1 cellular context compared by ENCODE assay signal in genomic region chr16:56931769-56932587, GRCh38.
TF ChIP-seq lines count a peak whose summit lies in the region.

A gene with protein sequence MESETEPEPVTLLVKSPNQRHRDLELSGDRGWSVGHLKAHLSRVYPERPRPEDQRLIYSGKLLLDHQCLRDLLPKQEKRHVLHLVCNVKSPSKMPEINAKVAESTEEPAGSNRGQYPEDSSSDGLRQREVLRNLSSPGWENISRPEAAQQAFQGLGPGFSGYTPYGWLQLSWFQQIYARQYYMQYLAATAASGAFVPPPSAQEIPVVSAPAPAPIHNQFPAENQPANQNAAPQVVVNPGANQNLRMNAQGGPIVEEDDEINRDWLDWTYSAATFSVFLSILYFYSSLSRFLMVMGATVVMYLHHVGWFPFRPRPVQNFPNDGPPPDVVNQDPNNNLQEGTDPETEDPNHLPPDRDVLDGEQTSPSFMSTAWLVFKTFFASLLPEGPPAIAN (plus strand): TSS chr16:56932142. CDS start chr16:56932245, 103 bp downstream.

TF ChIP-seq in HepG2, 621 proteins besides CTCF, POLR2A, EP300 and RAD21 (continued from another document and continues in another):
- TF ChIP-seq, protein P1, sequence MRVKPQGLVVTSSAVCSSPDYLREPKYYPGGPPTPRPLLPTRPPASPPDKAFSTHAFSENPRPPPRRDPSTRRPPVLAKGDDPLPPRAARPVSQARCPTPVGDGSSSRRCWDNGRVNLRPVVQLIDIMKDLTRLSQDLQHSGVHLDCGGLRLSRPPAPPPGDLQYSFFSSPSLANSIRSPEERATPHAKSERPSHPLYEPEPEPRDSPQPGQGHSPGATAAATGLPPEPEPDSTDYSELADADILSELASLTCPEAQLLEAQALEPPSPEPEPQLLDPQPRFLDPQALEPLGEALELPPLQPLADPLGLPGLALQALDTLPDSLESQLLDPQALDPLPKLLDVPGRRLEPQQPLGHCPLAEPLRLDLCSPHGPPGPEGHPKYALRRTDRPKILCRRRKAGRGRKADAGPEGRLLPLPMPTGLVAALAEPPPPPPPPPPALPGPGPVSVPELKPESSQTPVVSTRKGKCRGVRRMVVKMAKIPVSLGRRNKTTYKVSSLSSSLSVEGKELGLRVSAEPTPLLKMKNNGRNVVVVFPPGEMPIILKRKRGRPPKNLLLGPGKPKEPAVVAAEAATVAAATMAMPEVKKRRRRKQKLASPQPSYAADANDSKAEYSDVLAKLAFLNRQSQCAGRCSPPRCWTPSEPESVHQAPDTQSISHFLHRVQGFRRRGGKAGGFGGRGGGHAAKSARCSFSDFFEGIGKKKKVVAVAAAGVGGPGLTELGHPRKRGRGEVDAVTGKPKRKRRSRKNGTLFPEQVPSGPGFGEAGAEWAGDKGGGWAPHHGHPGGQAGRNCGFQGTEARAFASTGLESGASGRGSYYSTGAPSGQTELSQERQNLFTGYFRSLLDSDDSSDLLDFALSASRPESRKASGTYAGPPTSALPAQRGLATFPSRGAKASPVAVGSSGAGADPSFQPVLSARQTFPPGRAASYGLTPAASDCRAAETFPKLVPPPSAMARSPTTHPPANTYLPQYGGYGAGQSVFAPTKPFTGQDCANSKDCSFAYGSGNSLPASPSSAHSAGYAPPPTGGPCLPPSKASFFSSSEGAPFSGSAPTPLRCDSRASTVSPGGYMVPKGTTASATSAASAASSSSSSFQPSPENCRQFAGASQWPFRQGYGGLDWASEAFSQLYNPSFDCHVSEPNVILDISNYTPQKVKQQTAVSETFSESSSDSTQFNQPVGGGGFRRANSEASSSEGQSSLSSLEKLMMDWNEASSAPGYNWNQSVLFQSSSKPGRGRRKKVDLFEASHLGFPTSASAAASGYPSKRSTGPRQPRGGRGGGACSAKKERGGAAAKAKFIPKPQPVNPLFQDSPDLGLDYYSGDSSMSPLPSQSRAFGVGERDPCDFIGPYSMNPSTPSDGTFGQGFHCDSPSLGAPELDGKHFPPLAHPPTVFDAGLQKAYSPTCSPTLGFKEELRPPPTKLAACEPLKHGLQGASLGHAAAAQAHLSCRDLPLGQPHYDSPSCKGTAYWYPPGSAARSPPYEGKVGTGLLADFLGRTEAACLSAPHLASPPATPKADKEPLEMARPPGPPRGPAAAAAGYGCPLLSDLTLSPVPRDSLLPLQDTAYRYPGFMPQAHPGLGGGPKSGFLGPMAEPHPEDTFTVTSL (CRISPR knock-in tag; IDR thresholded peaks at IDR 0.05; ENCODE audit: borderline replicate concordance), result peak; percentile 67
- TF ChIP-seq, protein P2, sequence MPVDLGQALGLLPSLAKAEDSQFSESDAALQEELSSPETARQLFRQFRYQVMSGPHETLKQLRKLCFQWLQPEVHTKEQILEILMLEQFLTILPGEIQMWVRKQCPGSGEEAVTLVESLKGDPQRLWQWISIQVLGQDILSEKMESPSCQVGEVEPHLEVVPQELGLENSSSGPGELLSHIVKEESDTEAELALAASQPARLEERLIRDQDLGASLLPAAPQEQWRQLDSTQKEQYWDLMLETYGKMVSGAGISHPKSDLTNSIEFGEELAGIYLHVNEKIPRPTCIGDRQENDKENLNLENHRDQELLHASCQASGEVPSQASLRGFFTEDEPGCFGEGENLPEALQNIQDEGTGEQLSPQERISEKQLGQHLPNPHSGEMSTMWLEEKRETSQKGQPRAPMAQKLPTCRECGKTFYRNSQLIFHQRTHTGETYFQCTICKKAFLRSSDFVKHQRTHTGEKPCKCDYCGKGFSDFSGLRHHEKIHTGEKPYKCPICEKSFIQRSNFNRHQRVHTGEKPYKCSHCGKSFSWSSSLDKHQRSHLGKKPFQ (CRISPR knock-in tag; IDR thresholded peaks at IDR 0.05; ENCODE audit: insufficient replicate concordance), result peak; percentile 95
- TF ChIP-seq ZNF816 (CRISPR knock-in tag; IDR thresholded peaks at IDR 0.05; ENCODE audit: borderline replicate concordance), result peak; percentile 97; the same call in 1 of the 2 replicates
- peak; percentile 8; the same call in 1 of the 2 replicates for TF ChIP-seq ZNF281 (CRISPR knock-in tag; IDR thresholded peaks at IDR 0.05; ENCODE audit: borderline replicate concordance)
- TF ChIP-seq POLR2G (IDR thresholded peaks at IDR 0.05; ENCODE audit: low read depth, low read length), result peak; percentile 100
- TF ChIP-seq ZNF3 (CRISPR knock-in tag; IDR thresholded peaks at IDR 0.05), result peak; percentile 69; the same call in 1 of the 2 replicates
- TF ChIP-seq, protein P3, sequence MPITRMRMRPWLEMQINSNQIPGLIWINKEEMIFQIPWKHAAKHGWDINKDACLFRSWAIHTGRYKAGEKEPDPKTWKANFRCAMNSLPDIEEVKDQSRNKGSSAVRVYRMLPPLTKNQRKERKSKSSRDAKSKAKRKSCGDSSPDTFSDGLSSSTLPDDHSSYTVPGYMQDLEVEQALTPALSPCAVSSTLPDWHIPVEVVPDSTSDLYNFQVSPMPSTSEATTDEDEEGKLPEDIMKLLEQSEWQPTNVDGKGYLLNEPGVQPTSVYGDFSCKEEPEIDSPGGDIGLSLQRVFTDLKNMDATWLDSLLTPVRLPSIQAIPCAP (CRISPR knock-in tag; IDR thresholded peaks at IDR 0.05; ENCODE audit: low read depth), result 0 out of 2 replicates have a peak, but pooled peaks have one; percentile 7
- peak; percentile 88 for TF ChIP-seq PHF8 (CRISPR knock-in tag; IDR thresholded peaks at IDR 0.05)
- no peak for TF ChIP-seq ZFP37 (CRISPR knock-in tag; IDR thresholded peaks at IDR 0.05; ENCODE audit: borderline replicate concordance)
- TF ChIP-seq MAZ (IDR thresholded peaks at IDR 0.05; ENCODE audit: borderline replicate concordance, low read depth, low read length), result peak; percentile 84; the same call in 1 of the 2 replicates
- TF ChIP-seq MAZ (CRISPR knock-in tag; IDR thresholded peaks at IDR 0.05; ENCODE audit: low read depth), result peak; percentile 91
- peak; percentile 57; the same call in 1 of the 2 replicates for TF ChIP-seq SMAD1 (CRISPR knock-in tag; IDR thresholded peaks at IDR 0.05; ENCODE audit: borderline replicate concordance, low read depth)
- TF ChIP-seq NBN (conservative IDR thresholded peaks at IDR 0.05), result no peak
- peak; percentile 90 for TF ChIP-seq TMF1 (CRISPR knock-in tag; IDR thresholded peaks at IDR 0.05; ENCODE audit: low read depth)
- TF ChIP-seq ZNF496 (CRISPR knock-in tag; IDR thresholded peaks at IDR 0.05; ENCODE audit: insufficient replicate concordance), result no peak
- TF ChIP-seq, protein P4, sequence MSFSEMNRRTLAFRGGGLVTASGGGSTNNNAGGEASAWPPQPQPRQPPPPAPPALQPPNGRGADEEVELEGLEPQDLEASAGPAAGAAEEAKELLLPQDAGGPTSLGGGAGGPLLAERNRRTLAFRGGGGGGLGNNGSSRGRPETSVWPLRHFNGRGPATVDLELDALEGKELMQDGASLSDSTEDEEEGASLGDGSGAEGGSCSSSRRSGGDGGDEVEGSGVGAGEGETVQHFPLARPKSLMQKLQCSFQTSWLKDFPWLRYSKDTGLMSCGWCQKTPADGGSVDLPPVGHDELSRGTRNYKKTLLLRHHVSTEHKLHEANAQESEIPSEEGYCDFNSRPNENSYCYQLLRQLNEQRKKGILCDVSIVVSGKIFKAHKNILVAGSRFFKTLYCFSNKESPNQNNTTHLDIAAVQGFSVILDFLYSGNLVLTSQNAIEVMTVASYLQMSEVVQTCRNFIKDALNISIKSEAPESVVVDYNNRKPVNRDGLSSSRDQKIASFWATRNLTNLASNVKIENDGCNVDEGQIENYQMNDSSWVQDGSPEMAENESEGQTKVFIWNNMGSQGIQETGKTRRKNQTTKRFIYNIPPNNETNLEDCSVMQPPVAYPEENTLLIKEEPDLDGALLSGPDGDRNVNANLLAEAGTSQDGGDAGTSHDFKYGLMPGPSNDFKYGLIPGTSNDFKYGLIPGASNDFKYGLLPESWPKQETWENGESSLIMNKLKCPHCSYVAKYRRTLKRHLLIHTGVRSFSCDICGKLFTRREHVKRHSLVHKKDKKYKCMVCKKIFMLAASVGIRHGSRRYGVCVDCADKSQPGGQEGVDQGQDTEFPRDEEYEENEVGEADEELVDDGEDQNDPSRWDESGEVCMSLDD (CRISPR knock-in tag; IDR thresholded peaks at IDR 0.05; ENCODE audit: borderline replicate concordance), result peak; percentile 75; the same call in 1 of the 2 replicates
- peak; percentile 71 for TF ChIP-seq RAD51 (IDR thresholded peaks at IDR 0.05; ENCODE audit: borderline replicate concordance)
- peak; percentile 65 for TF ChIP-seq ETV6 (CRISPR knock-in tag; conservative IDR thresholded peaks at IDR 0.05)
- no peak; the same call in 1 of the 2 replicates for TF ChIP-seq ZNF354B (CRISPR knock-in tag; IDR thresholded peaks at IDR 0.05)
- TF ChIP-seq ZNF577 (CRISPR knock-in tag; IDR thresholded peaks at IDR 0.05; ENCODE audit: borderline replicate concordance, low read depth), result no peak
- peak; percentile 5; the same call in 1 of the 2 replicates for TF ChIP-seq U2AF2 (IDR thresholded peaks at IDR 0.05; ENCODE audit: low read depth, low read length)
- TF ChIP-seq ZNF614 (CRISPR knock-in tag; IDR thresholded peaks at IDR 0.05; ENCODE audit: borderline replicate concordance), result peak; percentile 87; the same call in 1 of the 2 replicates
- peak; percentile 85 for TF ChIP-seq ZNF724P (CRISPR knock-in tag; IDR thresholded peaks at IDR 0.05; ENCODE audit: borderline replicate concordance)
- TF ChIP-seq MTF2 (CRISPR knock-in tag; IDR thresholded peaks at IDR 0.05; ENCODE audit: borderline replicate concordance), result 0 out of 2 replicates have a peak, but pooled peaks have one; percentile 58
- TF ChIP-seq, protein P5, sequence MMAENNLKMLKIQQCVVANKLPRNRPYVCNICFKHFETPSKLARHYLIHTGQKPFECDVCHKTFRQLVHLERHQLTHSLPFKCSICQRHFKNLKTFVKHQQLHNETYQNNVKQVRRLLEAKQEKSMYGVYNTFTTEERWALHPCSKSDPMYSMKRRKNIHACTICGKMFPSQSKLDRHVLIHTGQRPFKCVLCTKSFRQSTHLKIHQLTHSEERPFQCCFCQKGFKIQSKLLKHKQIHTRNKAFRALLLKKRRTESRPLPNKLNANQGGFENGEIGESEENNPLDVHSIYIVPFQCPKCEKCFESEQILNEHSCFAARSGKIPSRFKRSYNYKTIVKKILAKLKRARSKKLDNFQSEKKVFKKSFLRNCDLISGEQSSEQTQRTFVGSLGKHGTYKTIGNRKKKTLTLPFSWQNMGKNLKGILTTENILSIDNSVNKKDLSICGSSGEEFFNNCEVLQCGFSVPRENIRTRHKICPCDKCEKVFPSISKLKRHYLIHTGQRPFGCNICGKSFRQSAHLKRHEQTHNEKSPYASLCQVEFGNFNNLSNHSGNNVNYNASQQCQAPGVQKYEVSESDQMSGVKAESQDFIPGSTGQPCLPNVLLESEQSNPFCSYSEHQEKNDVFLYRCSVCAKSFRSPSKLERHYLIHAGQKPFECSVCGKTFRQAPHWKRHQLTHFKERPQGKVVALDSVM (CRISPR knock-in tag; IDR thresholded peaks at IDR 0.05), result no peak
- peak; percentile 81; the same call in 1 of the 2 replicates for TF ChIP-seq ZNF746 (CRISPR knock-in tag; IDR thresholded peaks at IDR 0.05)
- 0 out of 2 replicates have a peak, but pooled peaks have one; percentile 18 for TF ChIP-seq MLLT10 (CRISPR knock-in tag; IDR thresholded peaks at IDR 0.05)
- TF ChIP-seq, protein P6, sequence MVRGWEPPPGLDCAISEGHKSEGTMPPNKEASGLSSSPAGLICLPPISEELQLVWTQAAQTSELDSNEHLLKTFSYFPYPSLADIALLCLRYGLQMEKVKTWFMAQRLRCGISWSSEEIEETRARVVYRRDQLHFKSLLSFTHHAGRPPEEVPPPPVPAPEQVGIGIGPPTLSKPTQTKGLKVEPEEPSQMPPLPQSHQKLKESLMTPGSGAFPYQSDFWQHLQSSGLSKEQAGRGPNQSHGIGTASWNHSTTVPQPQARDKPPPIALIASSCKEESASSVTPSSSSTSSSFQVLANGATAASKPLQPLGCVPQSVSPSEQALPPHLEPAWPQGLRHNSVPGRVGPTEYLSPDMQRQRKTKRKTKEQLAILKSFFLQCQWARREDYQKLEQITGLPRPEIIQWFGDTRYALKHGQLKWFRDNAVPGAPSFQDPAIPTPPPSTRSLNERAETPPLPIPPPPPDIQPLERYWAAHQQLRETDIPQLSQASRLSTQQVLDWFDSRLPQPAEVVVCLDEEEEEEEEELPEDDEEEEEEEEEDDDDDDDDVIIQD (CRISPR knock-in tag; IDR thresholded peaks at IDR 0.05; ENCODE audit: low read depth), result peak; percentile 85; the same call in 1 of the 2 replicates
- peak; percentile 60 for TF ChIP-seq ETV5 (CRISPR knock-in tag; IDR thresholded peaks at IDR 0.05; ENCODE audit: borderline replicate concordance)
- no peak for TF ChIP-seq PTBP1 (IDR thresholded peaks at IDR 0.05; ENCODE audit: low read depth, low read length, poor library complexity, severe bottlenecking)
- TF ChIP-seq ZNF790 (CRISPR knock-in tag; IDR thresholded peaks at IDR 0.05; ENCODE audit: borderline replicate concordance), result peak; percentile 66; the same call in 1 of the 2 replicates
- peak; percentile 74 for TF ChIP-seq HOXD1 (CRISPR knock-in tag; IDR thresholded peaks at IDR 0.05)
